17 cellular contexts compared by ENCODE assay signal in genomic region chr6:139147628-139148027, GRCh38. TPM values are rescaled to one million over a fixed set of nuclear protein-coding genes. Genes with fewer than 3 reads are reported as not detected.
A peak's percentile ranks its signal among the peaks of the same experiment; 100 is the strongest.
DNase-seq lines count a peak whose midpoint lies in the region; ATAC-seq, FAIRE-seq and TF ChIP-seq lines count a peak whose summit lies in the region.
"Had no signal": no experiment of that assay in that cellular context is flagged by ENCODE, and none has a peak within 500 bp of the region (broad histone marks: within the 10 kb centered on the region; RNA-seq: fewer than 3 reads in every experiment).

No MANE protein-coding gene starts in this region.

- peaks cover 96% of the 10 kb centered on the region for H3K4me1 Mint-ChIP-seq in activated CD4-positive, alpha-beta T cell treated with anti-CD3 and anti-CD28 coated beads, Interleukin-2, amount 10 ng/mL, durations not matched to agents 7 days and 5 days
- H3K4me1 Mint-ChIP-seq in natural killer cell treated with Interleukin-12 subunit alpha and Interleukin-12 subunit beta and Interleukin-15 and Interleukin-18, amount 100 ng/mL, for 72 hours (ENCODE audit: low read depth in 2 of 2): peaks cover 85 to 97% of the 10 kb centered on the region in 2 donors

- H3K4me3 Mint-ChIP-seq in activated CD4-positive, alpha-beta T cell treated with anti-CD3 and anti-CD28 coated beads, Interleukin-2, amount 10 ng/mL, durations not matched to agents 7 days and 5 days: peak overlapping the region; percentile 50
- H3K4me3 Mint-ChIP-seq in natural killer cell treated with Interleukin-12 subunit alpha and Interleukin-12 subunit beta and Interleukin-15 and Interleukin-18, amount 100 ng/mL, for 72 hours: peak overlapping the region; percentile 74

- no TSS peak for BruUV-seq in GM12878 (replicated peaks; lab: Mats Ljungman, UMichigan)

- RAD21 ChIA-PET in GM12878 (lab: Charles Lee; ENCODE audit: unreplicated experiment): no interaction called here

- H3K79me2 ChIP-seq in OCI-LY3 (ENCODE audit: low read length): peaks cover 71% of the 10 kb centered on the region
- no peaks in the 10 kb centered on the region for H3K79me2 ChIP-seq in GM12878 (ENCODE audit: control insufficient read depth, insufficient read depth, low read length)

- in situ Hi-C loops in GM12878 (cut with MboI): no loop called here

- H3K4me3 ChIP-seq in OCI-LY3 (ENCODE audit: low read length) (no peak overlapping the region), GM12878 (no peak overlapping the region)
- H3K4me3 ChIP-seq: heart left ventricle, ovary had no signal

- no peak for DNase-seq in activated CD4-positive, alpha-beta T cell treated with anti-CD3 and anti-CD28 coated beads, Interleukin-2, amount 10 ng/mL, durations not matched to agents 7 days and 5 days
- no peak for DNase-seq in activated CD4-positive, alpha-beta T cell treated with anti-CD3 and anti-CD28 coated beads, Interleukin-2, amount 50 U/mL, for 4 hours
- no peak for DNase-seq in GM12878 (ENCODE audit: low read depth, low spot score)
- no peak for DNase-seq in natural killer cell treated with Interleukin-12 subunit alpha and Interleukin-12 subunit beta and Interleukin-15 and Interleukin-18, amount 100 ng/mL, for 72 hours (ENCODE audit: low spot score)
- no peak for DNase-seq in SHP77 (lab: John Stamatoyannopoulos, UW)
- DNase-seq in cerebellar cortex (ENCODE audit: low spot score): no peak
- DNase-seq: activated CD4-positive, CD25-positive, alpha-beta regulatory T cell; activated gamma-delta T cell treated with Interleukin-2 at 50 U/mL for 16 hours; central memory CD4-positive, alpha-beta T cell; erythroblast; heart left ventricle; IMR-90; NCI-H1436 treated with DMSO at 0.1 percent for 48 hours; NCI-H526; ovary had no signal

- TF ChIP-seq RAD21 in GM12878 (IDR thresholded peaks at IDR 0.05; ENCODE audit: insufficient read depth, low read depth, low read length): no peak

- SMC1A ChIA-PET in GM12878 (lab: Charles Lee; ENCODE audit: uncharacterized antibody, unreplicated experiment): no interaction called here

- H3K4me2 ChIP-seq in OCI-LY3 (ENCODE audit: low read length) (peak overlapping the region; percentile 16; the same call in 1 of the 2 replicates), GM12878 (ENCODE audit: control insufficient read depth, insufficient read depth) (no peak overlapping the region)

- no peak for ATAC-seq in GM12878
- ATAC-seq in natural killer cell treated with Interleukin-12 subunit alpha and Interleukin-12 subunit beta and Interleukin-15 and Interleukin-18, amount 100 ng/mL, for 72 hours: no peak
- ATAC-seq in HG03045 (IDR thresholded peaks at IDR 0.05; ENCODE audit: unreplicated experiment): no peak

- H4K20me1 ChIP-seq in OCI-LY3 (ENCODE audit: insufficient read depth, low read length) (peaks cover 11% of the 10 kb centered on the region; the same call in 1 of the 2 replicates), GM12878 (ENCODE audit: control insufficient read depth, insufficient read depth) (no peaks in the 10 kb centered on the region)

- peak overlapping the region; percentile 78 for H3K27ac Mint-ChIP-seq in activated CD4-positive, alpha-beta T cell treated with anti-CD3 and anti-CD28 coated beads, Interleukin-2, amount 10 ng/mL, durations not matched to agents 7 days and 5 days
- peak overlapping the region; percentile 83 to 96 for H3K27ac Mint-ChIP-seq in natural killer cell treated with Interleukin-12 subunit alpha and Interleukin-12 subunit beta and Interleukin-15 and Interleukin-18, amount 100 ng/mL, for 72 hours

- H3K9me3 ChIP-seq in OCI-LY3 (ENCODE audit: insufficient read depth, low read length): no peaks in the 10 kb centered on the region
- H3K9me3 ChIP-seq in GM12878 (replicated peaks; ENCODE audit: control insufficient read depth, insufficient read depth, low read length): no peaks in the 10 kb centered on the region; the same call in 2 of the 3 replicates
- H3K9me3 ChIP-seq: heart left ventricle, ovary had no signal

- H3K36me3 Mint-ChIP-seq in activated CD4-positive, alpha-beta T cell treated with anti-CD3 and anti-CD28 coated beads, Interleukin-2, amount 10 ng/mL, durations not matched to agents 7 days and 5 days (ENCODE audit: low read depth): peaks cover 34% of the 10 kb centered on the region
- no peaks in the 10 kb centered on the region for H3K36me3 Mint-ChIP-seq in natural killer cell treated with Interleukin-12 subunit alpha and Interleukin-12 subunit beta and Interleukin-15 and Interleukin-18, amount 100 ng/mL, for 72 hours

- CTCF ChIA-PET in activated CD4-positive, alpha-beta T cell treated with anti-CD3 and anti-CD28 coated beads, Interleukin-2, amount 10 ng/mL, durations not matched to agents 7 days and 5 days (lab: Charles Lee): no interaction called here
- CTCF ChIA-PET in GM12878 (lab: Yijun Ruan, JAX): interaction anchor here (1.3 kb wide), 1 partner anchor 15 kb away, joined by 3 read pairs; no protein-coding TSS in a partner anchor

- TF ChIP-seq EP300 in GM12878 (IDR thresholded peaks at IDR 0.05; ENCODE audit: borderline replicate concordance in 1 of 2, control insufficient read depth in 1 of 2, low read depth in 2 of 2, low read length in 2 of 2): no peak

- FAIRE-seq in GM12878 (lab: Jason Lieb, UNC): peak; percentile 13

- H3K27me3 ChIP-seq in OCI-LY3 (ENCODE audit: low read depth, low read length) (no peaks in the 10 kb centered on the region), GM12878 (replicated peaks in 1 of 2; ENCODE audit: control insufficient read depth in 2 of 2, insufficient read depth in 2 of 2, low read length in 1 of 2) (no peaks in the 10 kb centered on the region)
- H3K27me3 ChIP-seq: heart left ventricle, ovary had no signal

- no peaks in the 10 kb centered on the region for H3K36me3 ChIP-seq in OCI-LY3 (replicated peaks; ENCODE audit: low read depth, low read length)
- H3K36me3 ChIP-seq in GM12878 (ENCODE audit: control insufficient read depth in 2 of 2, insufficient read depth in 2 of 2, low read length in 1 of 2): no peaks in the 10 kb centered on the region
- H3K36me3 ChIP-seq: heart left ventricle, ovary had no signal

- intact Hi-C loops in GM12878 (cut with micrococcal nuclease; ENCODE audit: unreplicated experiment): no loop called here

- H3K27ac ChIP-seq in OCI-LY3 (ENCODE audit: low read length) (no peak overlapping the region), GM12878 (ENCODE audit: control insufficient read depth, insufficient read depth) (no peak overlapping the region)
- H3K27ac ChIP-seq: ovary had no signal

- H3K9me3 Mint-ChIP-seq in activated CD4-positive, alpha-beta T cell treated with anti-CD3 and anti-CD28 coated beads, Interleukin-2, amount 10 ng/mL, durations not matched to agents 7 days and 5 days: peaks cover 2% of the 10 kb centered on the region
- no peaks in the 10 kb centered on the region for H3K9me3 Mint-ChIP-seq in natural killer cell treated with Interleukin-12 subunit alpha and Interleukin-12 subunit beta and Interleukin-15 and Interleukin-18, amount 100 ng/mL, for 72 hours

- TF ChIP-seq POLR2A in GM12878 (IDR thresholded peaks at IDR 0.05; ENCODE audit: low read depth, low read length): no peak

- WGBS in GM12878 (ENCODE audit: insufficient coverage, insufficient replicate concordance, low lambda C conversion rate, missing lambda C conversion rate): 91% methylated on average over 4 of the region's 4 CpGs

- TF ChIP-seq CTCF in OCI-LY3 (IDR thresholded peaks at IDR 0.05; ENCODE audit: low read depth, low read length): no peak
- no peak for TF ChIP-seq CTCF in GM12878 (IDR thresholded peaks at IDR 0.05 in 2 of 3, conservative IDR thresholded peaks at IDR 0.05 in 1 of 3; ENCODE audit: control insufficient read depth in 2 of 3, extremely low read depth in 1 of 3, insufficient read depth in 1 of 3, low read depth in 3 of 3, low read length in 3 of 3)

- no peak overlapping the region for H2AFZ ChIP-seq in OCI-LY3 (ENCODE audit: low read depth, low read length)
- H2AFZ ChIP-seq in GM12878 (ENCODE audit: control insufficient read depth, low read depth, low read length): no peak overlapping the region

- H3K27me3 Mint-ChIP-seq in activated CD4-positive, alpha-beta T cell treated with anti-CD3 and anti-CD28 coated beads, Interleukin-2, amount 10 ng/mL, durations not matched to agents 7 days and 5 days: no peaks in the 10 kb centered on the region
- no peaks in the 10 kb centered on the region for H3K27me3 Mint-ChIP-seq in natural killer cell treated with Interleukin-12 subunit alpha and Interleukin-12 subunit beta and Interleukin-15 and Interleukin-18, amount 100 ng/mL, for 72 hours

- H3K4me1 ChIP-seq in OCI-LY3 (ENCODE audit: low read length) (peaks cover 76% of the 10 kb centered on the region), GM12878 (ENCODE audit: control insufficient read depth, insufficient read depth, low read length) (no peaks in the 10 kb centered on the region)

- H3K9ac ChIP-seq in OCI-LY3 (ENCODE audit: low read length) (no peak overlapping the region), GM12878 (ENCODE audit: control insufficient read depth, insufficient read depth, low read length) (no peak overlapping the region)

- POLR2A ChIA-PET in activated CD4-positive, alpha-beta T cell treated with anti-CD3 and anti-CD28 coated beads, Interleukin-2, amount 10 ng/mL, durations not matched to agents 7 days and 5 days (lab: Charles Lee): no interaction called here
- POLR2A ChIA-PET in GM12878 (lab: Charles Lee): no interaction called here

TF ChIP-seq in GM12878, 131 proteins besides CTCF, POLR2A, EP300 and RAD21 (continues in another document):
- TF ChIP-seq POLR2AphosphoS5 (IDR thresholded peaks at IDR 0.05; ENCODE audit: low read length): no peak

RNA-seq across cellular contexts. Expression of gene HECA, which starts 12.7 kb away (rescaled TPM):
- 10 to 100 TPM; 59.2 to 60.1 TPM for total RNA-seq in activated CD4-positive, alpha-beta T cell treated with anti-CD3 and anti-CD28 coated beads, Interleukin-2, amount 10 ng/mL, durations not matched to agents 7 days and 5 days
- total RNA-seq in GM12878 (2013; cell fraction: nucleolus; rRNA removed): 5.5 and 6.6 TPM in 2 replicates
- total RNA-seq in GM12878 (2014; rRNA removed) (3.9 and 4.5 TPM in 2 replicates), GM12878 (2014; rRNA removed; fragmentation: Illumina TruSeq; extraction: Trizol) (3.5 and 3.7 TPM in 2 replicates), GM12878 (2021) (4.5 and 4.7 TPM in 2 replicates)
- 1.9 TPM for polyA plus RNA-seq in GM12878 (2011; ENCODE audit: low read depth)
- polyA plus RNA-seq in GM12878 (2011; rRNA removed) (7.2 and 9.4 TPM in 2 replicates), GM12878 (2014; fragmentation: Illumina TruSeq; extraction: Trizol) (2.8 TPM in 2 replicates), GM12878 (2014; fragmentation: Nextera tagmentation; extraction: Ambion mirVana) (under 1 TPM; 0.64 to 0.82 TPM), GM12878 (2014; rRNA removed) (2.4 and 2.6 TPM in 2 replicates), GM12878 (2016; fragmentation: Nextera tagmentation; extraction: Ambion mirVana) (under 1 TPM; 0.52 to 0.59 TPM)
- 3.2 and 3.4 TPM in 2 replicates for polyA plus RNA-seq in GM12878 (2011; cell fraction: cytosol; rRNA removed)
- 2.5 and 3.0 TPM in 2 replicates for polyA plus RNA-seq in GM12878 (2011; cell fraction: nucleus; rRNA removed)
- 3.1 and 3.2 TPM in 2 replicates for polyA plus RNA-seq in GM12878 (2012)
- 10.3 and 11.0 TPM in 2 replicates for polyA minus RNA-seq in GM12878 (2011; rRNA and poly(A)+ RNA removed)
- 4.7 and 5.3 TPM in 2 replicates for polyA minus RNA-seq in GM12878 (2011; cell fraction: cytosol; rRNA and poly(A)+ RNA removed)
- polyA minus RNA-seq in GM12878 (2011; cell fraction: nucleus; rRNA and poly(A)+ RNA removed): 3.5 and 6.1 TPM in 2 replicates
- total RNA-seq in natural killer cell treated with Interleukin-12 subunit alpha and Interleukin-12 subunit beta and Interleukin-15 and Interleukin-18, amount 100 ng/mL, for 72 hours: 10 to 100 TPM; 30.3 to 34.5 TPM

Comparison
In these comparisons a context has a peak if more than half of its experiments do, and no peak if none do; other contexts are left out.
1. RNA of gene HECA, which starts 12.7 kb away (total RNA-seq): 59.2 to 60.1 TPM in activated CD4-positive, alpha-beta T cell treated with anti-CD3 and anti-CD28 coated beads, Interleukin-2, amount 10 ng/mL, durations not matched to agents 7 days and 5 days and 30.3 to 34.5 TPM in natural killer cell treated with Interleukin-12 subunit alpha and Interleukin-12 subunit beta and Interleukin-15 and Interleukin-18, amount 100 ng/mL, for 72 hours; 3.5 to 6.6 TPM in GM12878; every median in the first group is over 4 times any median in the second.